8 cellular contexts compared by ENCODE assay signal in genomic region chr1:156748670-156749428, GRCh38. TPM values are rescaled to one million over a fixed set of nuclear protein-coding genes. Genes with fewer than 3 reads are reported as not detected.
DNase-seq lines count a peak whose midpoint lies in the region; ATAC-seq and TF ChIP-seq lines count a peak whose summit lies in the region.

No MANE protein-coding gene starts in this region.

- TF ChIP-seq CTCF in GM23338 (conservative IDR thresholded peaks at IDR 0.05; ENCODE audit: low read depth in 2 of 2) (no peak), epithelial cell of proximal tubule (conservative IDR thresholded peaks at IDR 0.05; ENCODE audit: low read depth, low read length) (no peak), natural killer cell (IDR thresholded peaks at IDR 0.05) (no peak)

- no peak for ATAC-seq in GM23338
- ATAC-seq in T-cell (replicated peaks in 1 of 4): no peak
- no peak for ATAC-seq in natural killer cell

- H3K4me3 Mint-ChIP-seq in GM23338 (peak overlapping the region; percentile 89), T-cell (peak overlapping the region; percentile 91 to 93 (median 92)), natural killer cell (peak overlapping the region; percentile 86)

- H3K27ac ChIP-seq in ACC112 (ENCODE audit: low read depth, low read length): peak overlapping the region; percentile 100
- H3K27ac ChIP-seq in GM23338 (ENCODE audit: low read depth): peak overlapping the region; percentile 98

- peak overlapping the region; percentile 100 for H3K4me2 ChIP-seq in GM23338

- H3K36me3 ChIP-seq in ACC112 (ENCODE audit: insufficient read depth, low read length) (peaks cover 3% of the 10 kb centered on the region; the same call in 1 of the 2 replicates), GM23338 (ENCODE audit: insufficient read depth) (no peaks in the 10 kb centered on the region)

- H2AFZ ChIP-seq in ACC112 (ENCODE audit: low read length, unreplicated experiment) (no peak overlapping the region), GM23338 (no peak overlapping the region)

- H3K27ac Mint-ChIP-seq in GM23338 (peak overlapping the region; percentile 73), T-cell (peak overlapping the region; percentile 97 to 98), natural killer cell (peak overlapping the region; percentile 92 to 94)

- peaks cover 47% of the 10 kb centered on the region for H3K4me1 ChIP-seq in ACC112 (ENCODE audit: control insufficient read depth, insufficient read depth, low read length, unreplicated experiment)
- H3K4me1 ChIP-seq in GM23338 (ENCODE audit: insufficient read depth): peaks cover 54% of the 10 kb centered on the region

- H3K36me3 Mint-ChIP-seq in GM23338 (ENCODE audit: low read depth) (peaks cover 41% of the 10 kb centered on the region), T-cell (peaks cover 13% of the 10 kb centered on the region), natural killer cell (no peaks in the 10 kb centered on the region)

- POLR2A ChIA-PET in T-cell (lab: Charles Lee): no interaction called here

- H3K79me2 ChIP-seq in ACC112 (ENCODE audit: control insufficient read depth, insufficient read depth, low read length, unreplicated experiment) (peaks cover 82% of the 10 kb centered on the region), GM23338 (replicated peaks; ENCODE audit: insufficient read depth) (peaks cover 75% of the 10 kb centered on the region)

- DNase-seq in GM23338 (ENCODE audit: low spot score) (no peak), T-cell (no peak), epithelial cell of proximal tubule (ENCODE audit: low read depth) (peak; percentile 93), natural killer cell (no peak)
- no peak for DNase-seq in central memory CD4-positive, alpha-beta T cell
- no peak for DNase-seq in stimulated activated naive CD4-positive, alpha-beta T cell (lab: John Stamatoyannopoulos, UW)
- no peak for DNase-seq in activated CD8-positive, alpha-beta memory T cell treated with anti-CD3 and anti-CD28 coated beads for 24 hours

- no peaks in the 10 kb centered on the region for H3K9me2 ChIP-seq in GM23338 (ENCODE audit: insufficient read depth)

- H4K20me1 ChIP-seq in GM23338 (replicated peaks; ENCODE audit: insufficient read depth): peaks cover 16% of the 10 kb centered on the region

- H3K27me3 Mint-ChIP-seq in GM23338 (ENCODE audit: insufficient read depth, low read depth, poor library complexity) (peaks cover 24% of the 10 kb centered on the region), T-cell (no peaks in the 10 kb centered on the region), natural killer cell (ENCODE audit: low read depth in 2 of 2) (no peaks in the 10 kb centered on the region)

- H3K4me1 Mint-ChIP-seq in GM23338 (peaks cover 62% of the 10 kb centered on the region), T-cell (peaks cover 65 to 69% (median 68%) of the 10 kb centered on the region in 3 donors), natural killer cell (peaks cover 64 to 70% of the 10 kb centered on the region in 2 donors)

- peaks cover 43% of the 10 kb centered on the region for H3F3A ChIP-seq in GM23338 (replicated peaks; ENCODE audit: low read depth)

- peak overlapping the region; percentile 99 for H3K4me3 ChIP-seq in ACC112 (ENCODE audit: low read depth, low read length)
- H3K4me3 ChIP-seq in GM23338: peak overlapping the region; percentile 99
- peak overlapping the region; percentile 97 for H3K4me3 ChIP-seq in epithelial cell of proximal tubule (ENCODE audit: low read depth, low read length)

- H3K27me3 ChIP-seq in ACC112 (ENCODE audit: insufficient read depth, low read length) (no peaks in the 10 kb centered on the region), GM23338 (ENCODE audit: insufficient read depth) (no peaks in the 10 kb centered on the region)

- H3K9me3 Mint-ChIP-seq in GM23338 (no peaks in the 10 kb centered on the region; the same call in 1 of the 3 replicates), T-cell (no peaks in the 10 kb centered on the region), natural killer cell (no peaks in the 10 kb centered on the region)

- intact Hi-C loops in natural killer cell (cut with micrococcal nuclease): no loop called here

- CTCF ChIA-PET in T-cell (lab: Charles Lee): no interaction called here

TF ChIP-seq in GM23338, 12 proteins besides CTCF, POLR2A, EP300 and RAD21 (continues in another document):
- no peak for TF ChIP-seq REST (IDR thresholded peaks at IDR 0.05; ENCODE audit: unreplicated experiment)
- no peak for TF ChIP-seq STAT1 (IDR thresholded peaks at IDR 0.05; ENCODE audit: unreplicated experiment)

RNA-seq across cellular contexts. Expression of gene HDGF, which starts 2.6 kb away (rescaled TPM):
- total RNA-seq in GM23338 (2014; rRNA removed; shearing (Covaris generic)): 230 and 251 TPM in 2 replicates
- 106 and 126 TPM in 2 replicates for polyA plus RNA-seq in GM23338 (2016; fragmentation: Nextera tagmentation; extraction: Ambion mirVana)
- total RNA-seq in T-cell: 100 to 1,000 TPM in 2 of 5 donors, 10 to 100 TPM in 3; 72.9 to 108 (median 90.3) TPM
- total RNA-seq in epithelial cell of proximal tubule: 279 and 348 TPM in 2 replicates
- 100 to 1,000 TPM in 1 of 3 donors, 10 to 100 TPM in 2; 95.3 to 110 (median 96.6) TPM for total RNA-seq in natural killer cell

RNA-seq across cellular contexts. Expression of gene MRPL24, which starts 8.0 kb away (rescaled TPM):
- 18.8 and 23.8 TPM in 2 replicates for total RNA-seq in GM23338 (2014; rRNA removed; shearing (Covaris generic))
- polyA plus RNA-seq in GM23338 (2016; fragmentation: Nextera tagmentation; extraction: Ambion mirVana): 45.7 and 52.4 TPM in 2 replicates
- 10 to 100 TPM; 23.8 to 66.6 (median 52.6) TPM for total RNA-seq in T-cell
- 47.7 and 65.8 TPM in 2 replicates for total RNA-seq in epithelial cell of proximal tubule
- total RNA-seq in natural killer cell: 10 to 100 TPM; 15.9 to 19.7 (median 18.7) TPM

RNA-seq across cellular contexts. Expression of gene PRCC, which starts 18.5 kb away (rescaled TPM):
- total RNA-seq in GM23338 (2014; rRNA removed; shearing (Covaris generic)): 58.6 and 72.9 TPM in 2 replicates
- 65.3 and 66.2 TPM in 2 replicates for polyA plus RNA-seq in GM23338 (2016; fragmentation: Nextera tagmentation; extraction: Ambion mirVana)
- total RNA-seq in T-cell: 10 to 100 TPM; 55.3 to 67.7 (median 65.4) TPM
- total RNA-seq in epithelial cell of proximal tubule: 49.5 and 51.2 TPM in 2 replicates
- total RNA-seq in natural killer cell: 10 to 100 TPM; 66.5 to 92.4 (median 69.1) TPM

RNA-seq across cellular contexts. Expression of gene ISG20L2, which starts 20.3 kb away (rescaled TPM):
- 34.9 and 50.9 TPM in 2 replicates for total RNA-seq in GM23338 (2014; rRNA removed; shearing (Covaris generic))
- polyA plus RNA-seq in GM23338 (2016; fragmentation: Nextera tagmentation; extraction: Ambion mirVana): 22.2 and 23.1 TPM in 2 replicates
- 10 to 100 TPM; 35.3 to 63.7 (median 44.3) TPM for total RNA-seq in T-cell
- total RNA-seq in epithelial cell of proximal tubule: 19.4 and 26.4 TPM in 2 replicates
- total RNA-seq in natural killer cell: 10 to 100 TPM; 60.3 to 71.9 (median 68.7) TPM

RNA-seq across cellular contexts. Expression of gene METTL25B, which starts 20.6 kb away (rescaled TPM):
- 12.9 and 18.3 TPM in 2 replicates for total RNA-seq in GM23338 (2014; rRNA removed; shearing (Covaris generic))
- 18.1 and 21.1 TPM in 2 replicates for polyA plus RNA-seq in GM23338 (2016; fragmentation: Nextera tagmentation; extraction: Ambion mirVana)
- 10 to 100 TPM; 13.0 to 36.1 (median 32.3) TPM for total RNA-seq in T-cell
- total RNA-seq in epithelial cell of proximal tubule: 6.9 and 19.9 TPM in 2 replicates
- total RNA-seq in natural killer cell: 10 to 100 TPM; 23.5 to 25.3 (median 23.8) TPM
